In genomic region chr16:66315210-66315825, GRCh38 we compare ENCODE assay signal across 8 cellular contexts. TPM values are rescaled to one million over a fixed set of nuclear protein-coding genes. Genes with fewer than 3 reads are reported as not detected.
A peak's percentile ranks its signal among the peaks of the same experiment; 100 is the strongest.
DNase-seq lines count a peak whose midpoint lies in the region; ATAC-seq and TF ChIP-seq lines count a peak whose summit lies in the region.

No MANE protein-coding gene starts in this region.

- in situ Hi-C loops in IMR-90 (cut with MboI; ENCODE audit: low sequenced_read_pairs): no loop called here

- peak overlapping the region in 1 of 2 experiments; percentile 54; a peak in 2 of 4 replicates for H4K8ac ChIP-seq in IMR-90 (ENCODE audit: low read depth in 2 of 2, low read length in 2 of 2)

- no peaks in the 10 kb centered on the region for H3K9me2 ChIP-seq in PC-3 (replicated peaks; ENCODE audit: low read length)

- dilution Hi-C loops in IMR-90 (cut with HindIII; ENCODE audit: low sequenced_read_pairs, unreplicated experiment): no loop called here

- H3K79me1 ChIP-seq in IMR-90 (ENCODE audit: low read depth in 1 of 2, low read length in 2 of 2): no peaks in the 10 kb centered on the region

- no peak overlapping the region for H3K4ac ChIP-seq in IMR-90 (ENCODE audit: low read depth, low read length)

- H3K27me3 ChIP-seq in DND-41 (ENCODE audit: insufficient read depth, low read length, poor library complexity) (peaks cover 19% of the 10 kb centered on the region), IMR-90 (ENCODE audit: control insufficient read depth, insufficient read depth, low read length) (peaks cover 26% of the 10 kb centered on the region), PC-3 (ENCODE audit: low read length) (no peaks in the 10 kb centered on the region), neutrophil (no peaks in the 10 kb centered on the region), thyroid gland (no peaks in the 10 kb centered on the region)

- no peak overlapping the region for H2AK9ac ChIP-seq in IMR-90 (replicated peaks; ENCODE audit: low read depth, low read length, poor library complexity)

- no peak overlapping the region for H4K91ac ChIP-seq in IMR-90 (ENCODE audit: insufficient read depth, low read depth, low read length)

- H3K9me3 ChIP-seq in DND-41 (ENCODE audit: insufficient read depth, low read length, severe bottlenecking): no peaks in the 10 kb centered on the region
- no peaks in the 10 kb centered on the region for H3K9me3 ChIP-seq in IMR-90 (ENCODE audit: control insufficient read depth, insufficient read depth, low read length)
- no peaks in the 10 kb centered on the region for H3K9me3 ChIP-seq in PC-3 (ENCODE audit: low read length)
- no peaks in the 10 kb centered on the region for H3K9me3 ChIP-seq in neutrophil
- no peaks in the 10 kb centered on the region for H3K9me3 ChIP-seq in thyroid gland

- H3K56ac ChIP-seq in IMR-90 (ENCODE audit: extremely low read depth, insufficient read depth, low read length): no peak overlapping the region

- no CpG with 5 or more reads among the region's 6 CpGs for WGBS in IMR-90 (ENCODE audit: extremely low coverage in 2 of 2, insufficient read length in 1 of 2), 2 experiments
- WGBS in thyroid gland, 2 donors: 12 to 14% methylated on average over 6 of the region's 6 CpGs

- H3K36me3 ChIP-seq in DND-41 (ENCODE audit: insufficient read depth, low read length) (no peaks in the 10 kb centered on the region), IMR-90 (ENCODE audit: control insufficient read depth, insufficient read depth, low read length) (no peaks in the 10 kb centered on the region), PC-3 (ENCODE audit: low read depth, low read length) (no peaks in the 10 kb centered on the region), neutrophil (no peaks in the 10 kb centered on the region), thyroid gland (no peaks in the 10 kb centered on the region)

- H2AFZ ChIP-seq in DND-41 (ENCODE audit: low read depth, low read length): 0 out of 2 replicates have a peak overlapping the region, but pooled peaks have one; percentile 29
- H2AFZ ChIP-seq in IMR-90 (replicated peaks; ENCODE audit: low read length, poor library complexity): peak overlapping the region; percentile 73
- H2AFZ ChIP-seq in PC-3 (ENCODE audit: low read length): peak overlapping the region; percentile 58

- H2BK120ac ChIP-seq in IMR-90 (ENCODE audit: low read depth, low read length): no peak overlapping the region

- H3K27ac ChIP-seq in DND-41 (ENCODE audit: low read length) (no peak overlapping the region), IMR-90 (ENCODE audit: insufficient read depth, low read length) (no peak overlapping the region), PC-3 (ENCODE audit: low read length) (no peak overlapping the region), neutrophil (no peak overlapping the region), thyroid gland (no peak overlapping the region)

- H3K14ac ChIP-seq in IMR-90 (replicated peaks; ENCODE audit: low read depth, low read length): 0 out of 2 replicates have a peak overlapping the region, but pooled peaks have one; percentile 63

- no peak overlapping the region for H2AK5ac ChIP-seq in IMR-90 (ENCODE audit: low read depth, low read length)

- H3K4me1 ChIP-seq in DND-41 (ENCODE audit: insufficient read depth, low read length) (no peaks in the 10 kb centered on the region), IMR-90 (ENCODE audit: control insufficient read depth, insufficient read depth, low read length) (no peaks in the 10 kb centered on the region; the same call in 1 of the 2 replicates), PC-3 (ENCODE audit: insufficient read depth, low read length) (peaks cover 5% of the 10 kb centered on the region; the same call in 1 of the 2 replicates), neutrophil (ENCODE audit: control insufficient read depth in 1 of 2, insufficient read depth in 1 of 2, low read depth in 1 of 2, low read length in 1 of 2) (no peaks in the 10 kb centered on the region), thyroid gland (peaks cover 0 to 7% of the 10 kb centered on the region in 2 donors)

- no peak overlapping the region for H2BK20ac ChIP-seq in IMR-90 (ENCODE audit: low read depth, low read length)

- H3K4me3 ChIP-seq in DND-41 (ENCODE audit: low read depth in 1 of 2, low read length in 2 of 2) (no peak overlapping the region), IMR-90 (ENCODE audit: insufficient read depth, low read depth, low read length) (no peak overlapping the region), PC-3 (ENCODE audit: low read length) (no peak overlapping the region), fibroblast of the aortic adventitia (ENCODE audit: low read depth, low read length) (no peak overlapping the region), neutrophil (ENCODE audit: low read depth in 1 of 2, low read length in 1 of 2) (no peak overlapping the region), thyroid gland (replicated peaks in 1 of 3) (no peak overlapping the region)

- no peaks in the 10 kb centered on the region for H3F3A ChIP-seq in PC-3 (ENCODE audit: low read length, unreplicated experiment)

- BruUV-seq in IMR-90 (replicated peaks; lab: Mats Ljungman, UMichigan) (no TSS peak), PC-3 (replicated peaks; lab: Mats Ljungman, UMichigan) (no TSS peak)

- H3K79me2 ChIP-seq in DND-41 (ENCODE audit: insufficient read depth, low read length) (no peaks in the 10 kb centered on the region), PC-3 (ENCODE audit: low read length) (no peaks in the 10 kb centered on the region)

- intact Hi-C loops in IMR-90 (cut with micrococcal nuclease): loop anchor here (1.0 kb wide), 2 partner anchors 39 to 1197 kb away; no protein-coding TSS in a partner anchor
- intact Hi-C loops in PC-3 (cut with micrococcal nuclease): loop anchor here (1.0 kb wide), 1 partner anchor 39 kb away; no protein-coding TSS in a partner anchor
- intact Hi-C loops in thyroid gland (cut with DNase I): no loop called here

- H3K4me2 ChIP-seq in DND-41 (ENCODE audit: insufficient read depth, low read length): no peak overlapping the region
- no peak overlapping the region for H3K4me2 ChIP-seq in IMR-90 (ENCODE audit: low read depth, low read length)
- H3K4me2 ChIP-seq in PC-3 (ENCODE audit: low read length): no peak overlapping the region

- DNase-seq in DND-41 (peak; percentile 62), IMR-90 (peak; percentile 70), PC-3 (peak; percentile 73), fibroblast of the aortic adventitia (ENCODE audit: low read depth) (peak; percentile 84), thyroid gland (peak; percentile 64 to 68)
- DNase-seq in activated T-cell treated with anti-CD3 and anti-CD28 coated beads, Interleukin-2, amount 50 U/mL, for 48 hours: peak; percentile 56

- no peak overlapping the region for H3K23ac ChIP-seq in IMR-90 (ENCODE audit: low read depth, low read length)

- H3K9me1 ChIP-seq in IMR-90 (ENCODE audit: insufficient read depth, low read length): no peaks in the 10 kb centered on the region

- H3K9ac ChIP-seq in DND-41 (ENCODE audit: low read depth, low read length) (no peak overlapping the region), IMR-90 (ENCODE audit: low read depth, low read length) (no peak overlapping the region), PC-3 (ENCODE audit: low read length) (no peak overlapping the region)

- H4K20me1 ChIP-seq in DND-41 (ENCODE audit: insufficient read depth, low read length) (no peaks in the 10 kb centered on the region), IMR-90 (ENCODE audit: insufficient read depth, low read length) (no peaks in the 10 kb centered on the region), PC-3 (ENCODE audit: low read length) (no peaks in the 10 kb centered on the region)

- ATAC-seq in DND-41 (ENCODE audit: insufficient read depth, low read depth) (peak; percentile 99), GM21529 (IDR thresholded peaks at IDR 0.05; ENCODE audit: unreplicated experiment) (peak; percentile 93), IMR-90 (ENCODE audit: low read depth) (peak; percentile 100), PC-3 (peak; percentile 94)

- peak; percentile 92 for TF ChIP-seq RAD21 in IMR-90 (IDR thresholded peaks at IDR 0.05; ENCODE audit: low read length)

- CTCF ChIA-PET in IMR-90 (lab: Yijun Ruan, JAX) (interaction anchor here (2.0 kb wide), 1 partner anchor 39 kb away, joined by 11 read pairs; no protein-coding TSS in a partner anchor), PC-3 (lab: Charles Lee) (interaction anchor here (0.6 kb wide), 1 partner anchor 33 kb away, joined by 3 read pairs; no protein-coding TSS in a partner anchor)

- TF ChIP-seq POLR2A in IMR-90 (IDR thresholded peaks at IDR 0.05; ENCODE audit: low read depth, low read length): no peak
- TF ChIP-seq POLR2A in thyroid gland (IDR thresholded peaks at IDR 0.05): no peak

- no peak overlapping the region for H2BK5ac ChIP-seq in IMR-90 (ENCODE audit: low read depth, low read length, poor library complexity, severe bottlenecking)

- no peak overlapping the region; the same call in 1 of the 2 replicates for H4K5ac ChIP-seq in IMR-90 (ENCODE audit: low read depth, low read length)

- TF ChIP-seq CTCF in DND-41 (IDR thresholded peaks at IDR 0.05; ENCODE audit: borderline replicate concordance, extremely low read depth, low read length, poor library complexity, severe bottlenecking) (peak; percentile 98), IMR-90 (conservative IDR thresholded peaks at IDR 0.05; ENCODE audit: low read depth, low read length) (peak; percentile 93), PC-3 (conservative IDR thresholded peaks at IDR 0.05; ENCODE audit: low read depth, low read length) (peak; percentile 89), fibroblast of the aortic adventitia (IDR thresholded peaks at IDR 0.05; ENCODE audit: insufficient read depth, low read length) (peak; percentile 99), neutrophil (IDR thresholded peaks at IDR 0.05) (peak; percentile 89), thyroid gland (IDR thresholded peaks at IDR 0.05) (peak; percentile 85 to 97 (median 92))

- POLR2A ChIA-PET in IMR-90 (lab: Charles Lee; ENCODE audit: unreplicated experiment): no interaction called here
- POLR2A ChIA-PET in PC-3 (lab: Charles Lee; ENCODE audit: unreplicated experiment): no interaction called here

- no peak overlapping the region; the same call in 2 of the 3 replicates for H2BK15ac ChIP-seq in IMR-90 (ENCODE audit: low read depth, low read length)

- no peak overlapping the region for H3K18ac ChIP-seq in IMR-90 (ENCODE audit: low read depth, low read length)

RNA-seq across cellular contexts. Expression of gene CDH5, which starts 51.2 kb away (rescaled TPM):
- not detected in 2 replicates for total RNA-seq in IMR-90 (2012; rRNA removed)
- not detected in 2 replicates for polyA plus RNA-seq in IMR-90 (2012; rRNA removed)
- polyA plus RNA-seq in IMR-90 (2012; cell fraction: cytosol; rRNA removed): not detected in 2 replicates
- 0.02 TPM in 1 of 2 replicates, not detected in the other for polyA plus RNA-seq in IMR-90 (2012; cell fraction: nucleus; rRNA removed; ENCODE audit: low replicate concordance)
- not detected in 2 replicates for total RNA-seq in PC-3 (2014; rRNA removed)
- total RNA-seq in fibroblast of the aortic adventitia (ENCODE audit: low replicate concordance): 2.9 and 7.0 TPM in 2 replicates
- total RNA-seq in thyroid gland: 10 to 100 TPM; 56.0 to 90.0 (median 67.2) TPM
